In genomic region chr10:99854860-99855259, GRCh38 we compare ENCODE assay signal across 8 cellular contexts.
DNase-seq lines count a peak whose midpoint lies in the region; ATAC-seq and TF ChIP-seq lines count a peak whose summit lies in the region.

No MANE protein-coding gene starts in this region.

- no peak overlapping the region for H3K4me2 ChIP-seq in OCI-LY7 (ENCODE audit: low read length)

- TF ChIP-seq CTCF in GM12874 (IDR thresholded peaks at IDR 0.05; ENCODE audit: insufficient read depth, low read depth, low read length) (0 out of 2 replicates have a peak, but pooled peaks have one; percentile 4), OCI-LY7 (conservative IDR thresholded peaks at IDR 0.05; ENCODE audit: low read length) (peak; percentile 57; the same call in 1 of the 2 replicates)

- CTCF ChIA-PET in OCI-LY7 (lab: Charles Lee; ENCODE audit: unreplicated experiment), result no interaction called here

- no TSS peak for BruUV-seq in OCI-LY7 (replicated peaks; lab: Mats Ljungman, UMichigan)

- no peaks in the 10 kb centered on the region for H4K20me1 ChIP-seq in OCI-LY7 (ENCODE audit: insufficient read depth, low read length)

- H3K79me2 ChIP-seq in OCI-LY7 (ENCODE audit: insufficient read depth, low read depth, low read length), result no peaks in the 10 kb centered on the region

- no peak for ATAC-seq in GM19455 (IDR thresholded peaks at IDR 0.05; ENCODE audit: unreplicated experiment)

- H3K9me2 ChIP-seq in OCI-LY7 (ENCODE audit: insufficient read depth, low read length), result no peaks in the 10 kb centered on the region

- H3K4me1 ChIP-seq in OCI-LY7 (ENCODE audit: insufficient read depth, low read length, poor library complexity, severe bottlenecking), result no peaks in the 10 kb centered on the region

- H3K27ac ChIP-seq in OCI-LY7 (ENCODE audit: low read depth, low read length, poor library complexity, severe bottlenecking), result no peak overlapping the region

- no peak overlapping the region for H3K4me3 ChIP-seq in OCI-LY7 (ENCODE audit: low read depth, low read length, poor library complexity, severe bottlenecking)

- no peaks in the 10 kb centered on the region for H3K36me3 ChIP-seq in OCI-LY7 (ENCODE audit: insufficient read depth, low read length)

- intact Hi-C loops in OCI-LY7 (cut with micrococcal nuclease; ENCODE audit: unreplicated experiment), result no loop called here

- H2AFZ ChIP-seq in OCI-LY7 (ENCODE audit: low read length), result no peak overlapping the region

- no peaks in the 10 kb centered on the region for H3K9me3 ChIP-seq in OCI-LY7 (ENCODE audit: low read length)

- DNase-seq in OCI-LY7 (ENCODE audit: low spot score) (peak; percentile 20), fibroblast of peridontal ligament (ENCODE audit: extremely low read depth) (peak; percentile 87), pulmonary artery endothelial cell (ENCODE audit: low read depth, low spot score) (peak; percentile 66), SKM-1 treated with dmso at 0.1 percent for 144 hours (lab: John Stamatoyannopoulos, UW; ENCODE audit: unreplicated experiment) (no peak), GOT3 (lab: John Stamatoyannopoulos, UW) (no peak)
- no peak for DNase-seq in activated CD8-positive, alpha-beta memory T cell treated with anti-CD3 and anti-CD28 coated beads, Interleukin-2, amount 50 U/mL, for 4 hours

- POLR2A ChIA-PET in OCI-LY7 (lab: Charles Lee), result interaction anchor here (1.4 kb wide), 1 partner anchor 9 kb away, joined by 3 read pairs; no protein-coding TSS in a partner anchor

Comparison
In these comparisons a context has a peak if more than half of its experiments do, and no peak if none do; other contexts are left out.
1. DNase-seq: peak in OCI-LY7 (single experiment), fibroblast of peridontal ligament (single experiment) and pulmonary artery endothelial cell (single experiment); none in SKM-1 treated with dmso at 0.1 percent for 144 hours (single experiment), GOT3 (single experiment) and activated CD8-positive, alpha-beta memory T cell treated with anti-CD3 and anti-CD28 coated beads, Interleukin-2, amount 50 U/mL, for 4 hours (single experiment).